Comparison of ENCODE assay signal across 8 cellular contexts in the genomic region with DNA sequence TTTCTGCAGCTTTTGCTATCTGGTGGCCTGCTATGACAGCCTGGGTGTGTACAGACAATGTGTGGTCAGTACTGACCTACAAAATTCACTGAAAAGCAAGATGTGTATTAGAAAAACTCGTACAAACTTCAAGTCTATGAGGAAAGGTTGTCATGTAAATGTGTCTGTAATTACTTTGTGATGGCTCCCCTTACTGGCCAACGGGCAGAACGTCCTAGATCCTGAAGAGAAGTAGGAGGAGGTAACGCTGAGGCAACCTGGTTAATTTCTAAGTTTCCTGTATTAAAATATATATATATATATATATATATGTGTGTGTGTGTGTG.
A peak's percentile ranks its signal among the peaks of the same experiment; 100 is the strongest.
DNase-seq lines count a peak whose midpoint lies in the region; ATAC-seq, FAIRE-seq and TF ChIP-seq lines count a peak whose summit lies in the region.

No MANE protein-coding gene starts in this region.

- H3K4me3 ChIP-seq in DOHH2 (ENCODE audit: low read length) (no peak overlapping the region), vagina (no peak overlapping the region)

- intact Hi-C loops in vagina (cut with DNase I) = loop anchor here (10.0 kb wide), 1 partner anchor 294 kb away; no protein-coding TSS in a partner anchor

- H3K27me3 ChIP-seq in DOHH2 (ENCODE audit: control insufficient read depth, low read length) (no peaks in the 10 kb centered on the region), vagina (no peaks in the 10 kb centered on the region)

- FAIRE-seq in islet of Langerhans (lab: Jason Lieb, UNC) = peak; percentile 90

- H3F3A ChIP-seq in DOHH2 (ENCODE audit: control insufficient read depth, insufficient read depth) = no peaks in the 10 kb centered on the region

- no peak for TF ChIP-seq POLR2A in vagina (IDR thresholded peaks at IDR 0.05)

- no peaks in the 10 kb centered on the region for H3K79me2 ChIP-seq in DOHH2 (ENCODE audit: control insufficient read depth, low read length)

- H3K36me3 ChIP-seq in DOHH2 (ENCODE audit: control insufficient read depth, low read length) = no peaks in the 10 kb centered on the region
- no peaks in the 10 kb centered on the region for H3K36me3 ChIP-seq in vagina

- H3K9me3 ChIP-seq in DOHH2 (ENCODE audit: control insufficient read depth, insufficient read depth, low read length) (no peaks in the 10 kb centered on the region), vagina (no peaks in the 10 kb centered on the region)

- ATAC-seq in GM19463 (IDR thresholded peaks at IDR 0.05; ENCODE audit: unreplicated experiment) (peak; percentile 94), HG03469 (IDR thresholded peaks at IDR 0.05; ENCODE audit: unreplicated experiment) (peak; percentile 93)

- H3K4me1 ChIP-seq in DOHH2 (ENCODE audit: control insufficient read depth, low read length) = peaks cover 35% of the 10 kb centered on the region
- H3K4me1 ChIP-seq in vagina = no peaks in the 10 kb centered on the region

- H3K4me2 ChIP-seq in DOHH2 (ENCODE audit: low read length) = peak overlapping the region; percentile 45; the same call in 1 of the 2 replicates

- DNase-seq in NCI-H460 (ENCODE audit: extremely low read depth, low read depth) (peak; percentile 39), brain pericyte (ENCODE audit: low read depth, low spot score) (peak; percentile 21), vagina (ENCODE audit: extremely low spot score in 2 of 2) (no peak)
- no peak for DNase-seq in stimulated activated CD4-positive, alpha-beta T cell treated with anti-CD3 and anti-CD28 coated beads, Interleukin-12 subunit alpha, Interleukin-12 subunit beta, amount 100 ng/mL, for 4 hours

- H4K20me1 ChIP-seq in DOHH2 (ENCODE audit: control insufficient read depth, insufficient read depth, low read depth, low read length) = no peaks in the 10 kb centered on the region

- H3K27ac ChIP-seq in DOHH2 (ENCODE audit: low read depth, low read length) (no peak overlapping the region), vagina (no peak overlapping the region)

- TF ChIP-seq CTCF in DOHH2 (IDR thresholded peaks at IDR 0.05; ENCODE audit: low read depth, low read length, poor library complexity, severe bottlenecking) (peak; percentile 56), vagina (IDR thresholded peaks at IDR 0.05) (peak in 2 of 3 experiments; percentile 30 to 31)

- H3K9me2 ChIP-seq in DOHH2 (replicated peaks; ENCODE audit: control insufficient read depth, low read length) = no peaks in the 10 kb centered on the region

Comparison
In these comparisons a context has a peak if more than half of its experiments do, and no peak if none do; other contexts are left out.
1. DNase-seq: peak in NCI-H460 (single experiment) and brain pericyte (single experiment); none in vagina (0 of 2) and stimulated activated CD4-positive, alpha-beta T cell treated with anti-CD3 and anti-CD28 coated beads, Interleukin-12 subunit alpha, Interleukin-12 subunit beta, amount 100 ng/mL, for 4 hours (single experiment).